ENCODE assay signal across 23 cellular contexts in the genomic region with DNA sequence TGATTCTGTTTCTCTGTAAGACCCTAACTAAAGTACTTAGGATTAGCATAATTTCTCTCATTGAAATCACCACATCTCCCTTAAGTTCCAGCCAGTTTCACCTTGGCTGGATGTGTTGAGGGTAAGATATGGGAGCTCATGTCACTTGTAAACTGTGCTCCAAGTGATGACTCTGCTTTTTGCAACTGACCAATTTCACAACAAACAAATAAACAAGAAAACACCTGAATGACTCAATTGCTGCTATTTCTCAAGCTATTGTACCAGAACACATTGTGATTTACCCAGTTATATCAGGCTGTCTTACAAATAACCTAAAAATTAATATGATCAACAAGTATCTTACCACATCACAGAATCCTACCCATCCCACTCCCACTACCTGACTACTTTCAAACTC.
A peak's percentile ranks its signal among the peaks of the same experiment; 100 is the strongest.
DNase-seq lines count a peak whose midpoint lies in the region; ATAC-seq, FAIRE-seq and TF ChIP-seq lines count a peak whose summit lies in the region.
"Had no signal": no experiment of that assay in that cellular context is flagged by ENCODE, and none has a peak within 500 bp of the region (broad histone marks: within the 10 kb centered on the region; RNA-seq: fewer than 3 reads in every experiment).

No MANE protein-coding gene starts in this region.

- H3K27me3 Mint-ChIP-seq in MCF 10A (ENCODE audit: insufficient read depth, unreplicated experiment), result no peaks in the 10 kb centered on the region
- no peaks in the 10 kb centered on the region for H3K27me3 Mint-ChIP-seq in immature natural killer cell (ENCODE audit: low read depth in 3 of 3)

- no peaks in the 10 kb centered on the region for H3K9me3 ChIP-seq in mammary epithelial cell (replicated peaks; ENCODE audit: insufficient read depth, low read length)
- H3K9me3 ChIP-seq: A549; BLaER1 treated with 17β-estradiol and CSF1 and Interleukin-3, amounts not matched to agents 10 nM and 100 nM; Caco-2 had no signal

- H2AFZ ChIP-seq in mammary epithelial cell (ENCODE audit: low read depth, low read length), result no peak overlapping the region

- intact Hi-C loops in MCF 10A (cut with micrococcal nuclease), result no loop called here
- intact Hi-C loops in mammary epithelial cell (cut with micrococcal nuclease), result loop anchor here (2.0 kb wide), 1 partner anchor 254 kb away; no protein-coding TSS in a partner anchor
- intact Hi-C loops in Right ventricle myocardium superior (cut with DNase I), result no loop called here

- POLR2A ChIA-PET in MCF 10A (lab: Yijun Ruan, JAX), result interaction anchor here (0.6 to 2.9 kb wide), 3 partner anchors 9 to 868 kb away, joined by 3 to 16 read pairs (median 5); no protein-coding TSS in a partner anchor

- no peak overlapping the region for H3K4me2 ChIP-seq in mammary epithelial cell (ENCODE audit: insufficient read depth, low read depth, low read length)
- H3K4me2 ChIP-seq: A549; BLaER1 treated with 17β-estradiol and CSF1 and Interleukin-3, amounts not matched to agents 10 nM and 100 nM had no signal

- BruUV-seq in MCF 10A (replicated peaks; lab: Mats Ljungman, UMichigan), result no TSS peak
- BruUV-seq in mammary epithelial cell (replicated peaks; lab: Mats Ljungman, UMichigan), result no TSS peak

- no peak for FAIRE-seq in bronchial epithelial cell (lab: Jason Lieb, UNC)
- FAIRE-seq: A549, D721Med, G401.6, GM12891, GM19239 had no signal

- H3K9me3 Mint-ChIP-seq in MCF 10A (ENCODE audit: unreplicated experiment), result peaks cover 7% of the 10 kb centered on the region
- peaks cover 0 to 9% (median 4%) of the 10 kb centered on the region in 6 donors for H3K9me3 Mint-ChIP-seq in immature natural killer cell
- H3K9me3 Mint-ChIP-seq: CD4-positive, alpha-beta T cell; CD8-positive, alpha-beta T cell had no signal

- H3K27ac ChIP-seq in mammary epithelial cell (ENCODE audit: insufficient read depth, low read depth, low read length) (no peak overlapping the region), epithelial cell of prostate (peak overlapping the region; percentile 11)
- H3K27ac ChIP-seq: 22Rv1; A549; BLaER1 treated with 17β-estradiol and CSF1 and Interleukin-3, amounts not matched to agents 10 nM and 100 nM; C4-2B had no signal

- CTCF ChIA-PET in MCF 10A (lab: Yijun Ruan, JAX) (interaction anchor here (0.6 to 1.4 kb wide), 8 partner anchors 8 to 1250 kb away, joined by 3 to 7 read pairs (median 4); no protein-coding TSS in a partner anchor), mammary epithelial cell (lab: Charles Lee; ENCODE audit: low non-redundant PET) (interaction anchor here (0.6 to 0.7 kb wide), 2 partner anchors 110 to 158 kb away, joined by 4 read pairs; no protein-coding TSS in a partner anchor)

- no peak overlapping the region for H3K4me3 Mint-ChIP-seq in MCF 10A (ENCODE audit: unreplicated experiment)
- no peak overlapping the region for H3K4me3 Mint-ChIP-seq in immature natural killer cell
- H3K4me3 Mint-ChIP-seq: B cell; CD4-positive, alpha-beta T cell; CD8-positive, alpha-beta T cell had no signal

- in situ Hi-C loops in mammary epithelial cell (cut with MboI; ENCODE audit: low sequenced_read_pairs in 2 of 2), result loop anchor here in 1 of 2 donors (25.0 kb wide), 3 partner anchors 765 to 1240 kb away; partner anchors contain the start of gene SMIM15

- DNase-seq in MCF 10A (ENCODE audit: unreplicated experiment) (no peak), mammary epithelial cell (no peak), bronchial epithelial cell (ENCODE audit: low read depth) (peak; percentile 61), epithelial cell of prostate (ENCODE audit: low read depth, low spot score) (no peak), immature natural killer cell (no peak), kidney tubule cell (ENCODE audit: low spot score) (no peak), Right ventricle myocardium superior (no peak)
- DNase-seq: AML-193; Caco-2; Calu3; CD4-positive, alpha-beta T cell; CD8-positive, alpha-beta T cell; DMS79 treated with DMSO at 0.1 percent for 48 hours; GF-D8 had no signal

- peaks cover 12% of the 10 kb centered on the region for H3K4me1 Mint-ChIP-seq in MCF 10A (ENCODE audit: insufficient read depth, unreplicated experiment)
- no peaks in the 10 kb centered on the region for H3K4me1 Mint-ChIP-seq in immature natural killer cell
- H3K4me1 Mint-ChIP-seq: B cell had no signal

- H3K4me1 ChIP-seq in mammary epithelial cell (ENCODE audit: insufficient read depth, low read length), result peaks cover 18% of the 10 kb centered on the region
- H3K4me1 ChIP-seq: A549; BLaER1 treated with 17β-estradiol and CSF1 and Interleukin-3, amounts not matched to agents 10 nM and 100 nM; Caco-2 had no signal

- ATAC-seq in Right ventricle myocardium superior (ENCODE audit: poor library complexity), result no peak
- ATAC-seq: A549; CD8-positive, alpha-beta T cell had no signal

- H3K4me3 ChIP-seq in mammary epithelial cell (replicated peaks in 1 of 3; ENCODE audit: insufficient read depth in 1 of 3, low read depth in 2 of 3, low read length in 3 of 3) (no peak overlapping the region), bronchial epithelial cell (ENCODE audit: low read depth, low read length) (no peak overlapping the region)
- H3K4me3 ChIP-seq: A549; BLaER1 treated with 17β-estradiol and CSF1 and Interleukin-3, amounts not matched to agents 10 nM and 100 nM had no signal

- H3K27me3 ChIP-seq in mammary epithelial cell (ENCODE audit: insufficient read depth, low read length), result no peaks in the 10 kb centered on the region
- no peaks in the 10 kb centered on the region for H3K27me3 ChIP-seq in bronchial epithelial cell (ENCODE audit: control insufficient read depth, insufficient read depth, low read length)
- H3K27me3 ChIP-seq: BLaER1 treated with 17β-estradiol and CSF1 and Interleukin-3, amounts not matched to agents 10 nM and 100 nM had no signal

- TF ChIP-seq CTCF in MCF 10A (IDR thresholded peaks at IDR 0.05; ENCODE audit: unreplicated experiment) (no peak), mammary epithelial cell (conservative IDR thresholded peaks at IDR 0.05 in 1 of 2, IDR thresholded peaks at IDR 0.05 in 1 of 2; ENCODE audit: extremely low read depth in 1 of 2, insufficient read depth in 1 of 2, low read depth in 1 of 2, low read length in 2 of 2) (no peak), bronchial epithelial cell (IDR thresholded peaks at IDR 0.05; ENCODE audit: insufficient read depth, low read length, severe bottlenecking) (no peak)

- no peak overlapping the region for H3K9ac ChIP-seq in mammary epithelial cell (ENCODE audit: insufficient read depth, low read length)
- H3K9ac ChIP-seq: BLaER1 treated with 17β-estradiol and CSF1 and Interleukin-3, amounts not matched to agents 10 nM and 100 nM had no signal

- no peaks in the 10 kb centered on the region for H4K20me1 ChIP-seq in mammary epithelial cell (ENCODE audit: insufficient read depth, low read length)
- H4K20me1 ChIP-seq: BLaER1 treated with 17β-estradiol and CSF1 and Interleukin-3, amounts not matched to agents 10 nM and 100 nM had no signal

- dilution Hi-C loops in mammary epithelial cell (cut with HindIII; ENCODE audit: low sequenced_read_pairs), result no loop called here

- H3K79me2 ChIP-seq in mammary epithelial cell (ENCODE audit: insufficient read depth, low read length), result no peaks in the 10 kb centered on the region

- H3K36me3 Mint-ChIP-seq in MCF 10A (ENCODE audit: insufficient read depth, unreplicated experiment), result no peaks in the 10 kb centered on the region
- H3K36me3 Mint-ChIP-seq in immature natural killer cell, result no peaks in the 10 kb centered on the region
- H3K36me3 Mint-ChIP-seq: CD8-positive, alpha-beta T cell had no signal

- H3K27ac Mint-ChIP-seq in MCF 10A (ENCODE audit: low read depth, unreplicated experiment), result peak overlapping the region; percentile 31
- no peak overlapping the region for H3K27ac Mint-ChIP-seq in immature natural killer cell
- H3K27ac Mint-ChIP-seq: B cell; CD4-positive, alpha-beta T cell; CD8-positive, alpha-beta T cell had no signal

- H3K36me3 ChIP-seq in mammary epithelial cell (ENCODE audit: insufficient read depth, low read length) (no peaks in the 10 kb centered on the region), bronchial epithelial cell (ENCODE audit: control insufficient read depth, insufficient read depth, low read length) (no peaks in the 10 kb centered on the region)
- H3K36me3 ChIP-seq: BLaER1 treated with 17β-estradiol and CSF1 and Interleukin-3, amounts not matched to agents 10 nM and 100 nM had no signal
